Comparison of ENCODE assay signal across 13 cellular contexts in the genomic region with DNA sequence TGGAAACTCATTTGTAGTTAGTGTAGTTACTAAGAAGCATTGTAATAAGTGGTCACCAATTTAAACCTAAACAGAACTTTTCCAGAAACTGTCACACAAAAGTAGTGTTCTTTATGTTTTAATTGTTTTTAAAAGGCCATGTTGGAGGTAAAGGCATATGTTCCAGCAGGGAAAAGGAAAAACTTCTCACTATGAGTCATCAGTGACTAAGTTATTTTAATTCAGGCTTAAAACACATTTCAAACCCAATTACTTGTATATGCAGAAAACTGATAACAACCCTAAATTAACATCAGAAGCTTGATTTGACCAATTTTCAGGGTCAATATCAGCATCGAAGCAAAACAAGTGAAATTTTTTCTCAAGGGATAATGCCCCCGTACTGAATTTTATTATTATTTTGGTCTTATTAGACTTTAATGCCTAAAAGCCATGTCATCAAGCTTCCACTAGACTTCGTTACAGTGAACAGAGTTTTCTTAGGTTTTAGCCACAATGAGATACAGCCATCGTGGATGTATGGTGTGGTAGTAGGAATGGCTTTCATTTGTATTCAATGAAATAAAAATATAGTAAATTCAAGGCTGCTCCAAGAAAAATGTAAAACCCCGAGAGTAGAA. TPM values are rescaled to one million over a fixed set of nuclear protein-coding genes. Genes with fewer than 3 reads are reported as not detected.
DNase-seq lines count a peak whose midpoint lies in the region; TF ChIP-seq lines count a peak whose summit lies in the region.
"Had no signal": no experiment of that assay in that cellular context is flagged by ENCODE, and none has a peak within 500 bp of the region (broad histone marks: within the 10 kb centered on the region; RNA-seq: fewer than 3 reads in every experiment).

No MANE protein-coding gene starts in this region.

- no peak overlapping the region for H2AFZ ChIP-seq in mammary epithelial cell (ENCODE audit: low read depth, low read length)

- H3K9me3 Mint-ChIP-seq in CD8-positive, alpha-beta memory T cell: no peaks in the 10 kb centered on the region
- H3K9me3 Mint-ChIP-seq: activated CD4-positive, alpha-beta memory T cell treated with anti-CD3 and anti-CD28 coated beads, Interleukin-2, amount 10 ng/mL, durations not matched to agents 7 days and 5 days; T-cell had no signal

- in situ Hi-C loops in mammary epithelial cell (cut with MboI; ENCODE audit: low sequenced_read_pairs in 2 of 2): loop anchor here in 1 of 2 donors (25.0 kb wide), 1 partner anchor 99 kb away; no protein-coding TSS in a partner anchor

- BruUV-seq in mammary epithelial cell (replicated peaks; lab: Mats Ljungman, UMichigan): no TSS peak

- peaks cover 40 to 55% (median 51%) of the 10 kb centered on the region in 3 donors for H3K4me1 Mint-ChIP-seq in CD8-positive, alpha-beta memory T cell

- H3K9ac ChIP-seq in mammary epithelial cell (ENCODE audit: insufficient read depth, low read length): no peak overlapping the region

- H3K27me3 ChIP-seq in CD8-positive, alpha-beta memory T cell (ENCODE audit: insufficient read depth, low read length, poor library complexity, severe bottlenecking): no peaks in the 10 kb centered on the region
- no peaks in the 10 kb centered on the region for H3K27me3 ChIP-seq in mammary epithelial cell (ENCODE audit: insufficient read depth, low read length)

- dilution Hi-C loops in mammary epithelial cell (cut with HindIII; ENCODE audit: low sequenced_read_pairs): no loop called here

- POLR2A ChIA-PET in CD8-positive, alpha-beta memory T cell (lab: Charles Lee): no interaction called here

- no peak overlapping the region for H3K4me3 ChIP-seq in CD8-positive, alpha-beta memory T cell (ENCODE audit: low read length)
- no peak overlapping the region for H3K4me3 ChIP-seq in mammary epithelial cell (replicated peaks in 1 of 3; ENCODE audit: insufficient read depth in 1 of 3, low read depth in 2 of 3, low read length in 3 of 3)
- H3K4me3 ChIP-seq: HAP-1, psoas muscle had no signal

- no peak for DNase-seq in CD8-positive, alpha-beta memory T cell
- DNase-seq in LHCN-M2 (ENCODE audit: low read depth) (peak; percentile 66), mammary epithelial cell (peak; percentile 54), lung microvascular endothelial cell (ENCODE audit: low read depth in 2 of 2) (peak; percentile 75 to 84), posterior vena cava (ENCODE audit: low spot score) (no peak), iPS-NIHi11 (ENCODE audit: low spot score) (no peak), cerebellum (ENCODE audit: low spot score) (no peak)
- DNase-seq: activated CD4-positive, alpha-beta memory T cell treated with anti-CD3 and anti-CD28 coated beads, Interleukin-2, amount 10 ng/mL, durations not matched to agents 7 days and 5 days; activated naive CD4-positive, alpha-beta T cell treated with anti-CD3 and anti-CD28 coated beads, Interleukin-2, amount 50 U/mL, for 16 hours; NCI-H146; psoas muscle; T-cell had no signal

- no peak for TF ChIP-seq CTCF in mammary epithelial cell (conservative IDR thresholded peaks at IDR 0.05 in 1 of 2, IDR thresholded peaks at IDR 0.05 in 1 of 2; ENCODE audit: extremely low read depth in 1 of 2, insufficient read depth in 1 of 2, low read depth in 1 of 2, low read length in 2 of 2)

- H3K4me2 ChIP-seq in mammary epithelial cell (ENCODE audit: insufficient read depth, low read depth, low read length): peak overlapping the region; percentile 73

- peak overlapping the region; percentile 45 for H3K27ac ChIP-seq in CD8-positive, alpha-beta memory T cell (ENCODE audit: low read depth, low read length)
- H3K27ac ChIP-seq in mammary epithelial cell (ENCODE audit: insufficient read depth, low read depth, low read length): peak overlapping the region; percentile 64
- H3K27ac ChIP-seq: psoas muscle had no signal

- H3K79me2 ChIP-seq in mammary epithelial cell (ENCODE audit: insufficient read depth, low read length): peaks cover 79% of the 10 kb centered on the region

- 64% methylated on average over 5 of the region's 5 CpGs for WGBS in mammary epithelial cell (ENCODE audit: low coverage, missing lambda C conversion rate)

- no peak overlapping the region for H3K4me3 Mint-ChIP-seq in CD8-positive, alpha-beta memory T cell
- H3K4me3 Mint-ChIP-seq: activated CD4-positive, alpha-beta memory T cell treated with anti-CD3 and anti-CD28 coated beads, Interleukin-2, amount 10 ng/mL, durations not matched to agents 7 days and 5 days; T-cell had no signal

- H3K36me3 Mint-ChIP-seq in CD8-positive, alpha-beta memory T cell: peaks cover 0 to 10% (median 5%) of the 10 kb centered on the region in 3 donors
- H3K36me3 Mint-ChIP-seq: T-cell had no signal

- H4K20me1 ChIP-seq in mammary epithelial cell (ENCODE audit: insufficient read depth, low read length): no peaks in the 10 kb centered on the region

- no peaks in the 10 kb centered on the region for H3K9me3 ChIP-seq in CD8-positive, alpha-beta memory T cell (ENCODE audit: low read length)
- H3K9me3 ChIP-seq in mammary epithelial cell (replicated peaks; ENCODE audit: insufficient read depth, low read length): no peaks in the 10 kb centered on the region
- H3K9me3 ChIP-seq: HAP-1, psoas muscle had no signal

- no peaks in the 10 kb centered on the region for H3K27me3 Mint-ChIP-seq in CD8-positive, alpha-beta memory T cell
- H3K27me3 Mint-ChIP-seq: activated CD4-positive, alpha-beta memory T cell treated with anti-CD3 and anti-CD28 coated beads, Interleukin-2, amount 10 ng/mL, durations not matched to agents 7 days and 5 days; T-cell had no signal

- intact Hi-C loops in mammary epithelial cell (cut with micrococcal nuclease): no loop called here
- intact Hi-C loops in posterior vena cava (cut with DNase I): no loop called here

- peaks cover 26% of the 10 kb centered on the region for H3K4me1 ChIP-seq in CD8-positive, alpha-beta memory T cell (ENCODE audit: insufficient read depth, low read length)
- H3K4me1 ChIP-seq in mammary epithelial cell (ENCODE audit: insufficient read depth, low read length): peaks cover 25% of the 10 kb centered on the region

- CTCF ChIA-PET in CD8-positive, alpha-beta memory T cell (lab: Charles Lee): interaction anchor here (1.1 kb wide), 1 partner anchor 15 kb away, joined by 4 read pairs; a partner anchor contains a TSS
- CTCF ChIA-PET in mammary epithelial cell (lab: Charles Lee; ENCODE audit: low non-redundant PET): no interaction called here

- no peaks in the 10 kb centered on the region for H3K36me3 ChIP-seq in CD8-positive, alpha-beta memory T cell (ENCODE audit: insufficient read depth, low read length)
- peaks cover 2% of the 10 kb centered on the region for H3K36me3 ChIP-seq in mammary epithelial cell (ENCODE audit: insufficient read depth, low read length)
- H3K36me3 ChIP-seq: HAP-1 had no signal

- H3K27ac Mint-ChIP-seq in CD8-positive, alpha-beta memory T cell: peak overlapping the region in 1 of 8 donors; percentile 14
- H3K27ac Mint-ChIP-seq: activated CD4-positive, alpha-beta memory T cell treated with anti-CD3 and anti-CD28 coated beads, Interleukin-2, amount 10 ng/mL, durations not matched to agents 7 days and 5 days; T-cell had no signal

RNA-seq across cellular contexts. Expression of a gene that starts 11.8 kb away (rescaled TPM):
- 10 to 100 TPM; 52.5 to 53.0 TPM for total RNA-seq in CD8-positive, alpha-beta memory T cell
- polyA plus RNA-seq in CD8-positive, alpha-beta memory T cell: 129 TPM
- total RNA-seq in LHCN-M2 (2014; rRNA removed) (21.2 and 21.9 TPM in 2 replicates), mammary epithelial cell (10 to 100 TPM; 35.5 to 53.4 TPM), lung microvascular endothelial cell (13.5 and 13.7 TPM in 2 replicates), posterior vena cava (10 to 100 TPM; 27.9 to 31.8 TPM), cerebellum (46.2 TPM)
- 15.1 TPM for polyA plus RNA-seq in LHCN-M2 (2012)
- 35.8 TPM for polyA plus RNA-seq in mammary epithelial cell
- polyA minus RNA-seq in mammary epithelial cell: 122 TPM

RNA-seq across cellular contexts. Expression of a gene that starts 15.5 kb away (rescaled TPM):
- 10 to 100 TPM; 23.8 to 25.1 TPM for total RNA-seq in CD8-positive, alpha-beta memory T cell
- polyA plus RNA-seq in CD8-positive, alpha-beta memory T cell: 16.2 TPM
- 30.4 and 33.0 TPM in 2 replicates for total RNA-seq in LHCN-M2 (2014; rRNA removed)
- 9.9 TPM for polyA plus RNA-seq in LHCN-M2 (2012)
- total RNA-seq in mammary epithelial cell: 10 to 100 TPM; 30.3 to 48.7 TPM
- 13.0 TPM for polyA plus RNA-seq in mammary epithelial cell
- polyA minus RNA-seq in mammary epithelial cell: 21.1 TPM
- total RNA-seq in lung microvascular endothelial cell: 18.3 and 26.2 TPM in 2 replicates
- total RNA-seq in posterior vena cava: 10 to 100 TPM; 21.2 to 31.1 TPM
- total RNA-seq in cerebellum: 51.9 TPM

Comparison
In these comparisons a context has a peak if more than half of its experiments do, and no peak if none do; other contexts are left out.
1. DNase-seq: peak in LHCN-M2 (single experiment), mammary epithelial cell (single experiment) and lung microvascular endothelial cell (2 of 2); none in CD8-positive, alpha-beta memory T cell (0 of 5), posterior vena cava (single experiment), iPS-NIHi11 (single experiment) and cerebellum (single experiment).